Comparison of ENCODE assay signal across 9 cellular contexts in genomic region chr12:130546494-130546893, GRCh38.
"Had no signal": no experiment of that assay in that cellular context is flagged by ENCODE, and none has a peak within 500 bp of the region (broad histone marks: within the 10 kb centered on the region; RNA-seq: fewer than 3 reads in every experiment).

No MANE protein-coding gene starts in this region.

- FAIRE-seq: HepG2, HTR-8/SVneo, K562 had no signal

- DNase-seq: IMR-90, KBM-7, KG1 had no signal

- H3K4me3 Mint-ChIP-seq: IgD-negative memory B cell had no signal

- H3K27ac Mint-ChIP-seq: IgD-negative memory B cell had no signal

- H3K36me3 Mint-ChIP-seq: IgD-negative memory B cell had no signal

- H3K4me2 ChIP-seq: KMS-11 had no signal

- ATAC-seq: HepG2, K562 had no signal

- H3K27me3 Mint-ChIP-seq: IgD-negative memory B cell had no signal

- H3K27ac ChIP-seq: HL-60, KMS-11 had no signal

- H3K4me1 Mint-ChIP-seq: IgD-negative memory B cell had no signal

- H3K4me3 ChIP-seq: K562 had no signal
